Comparison of ENCODE assay signal across 8 cellular contexts in the genomic region with DNA sequence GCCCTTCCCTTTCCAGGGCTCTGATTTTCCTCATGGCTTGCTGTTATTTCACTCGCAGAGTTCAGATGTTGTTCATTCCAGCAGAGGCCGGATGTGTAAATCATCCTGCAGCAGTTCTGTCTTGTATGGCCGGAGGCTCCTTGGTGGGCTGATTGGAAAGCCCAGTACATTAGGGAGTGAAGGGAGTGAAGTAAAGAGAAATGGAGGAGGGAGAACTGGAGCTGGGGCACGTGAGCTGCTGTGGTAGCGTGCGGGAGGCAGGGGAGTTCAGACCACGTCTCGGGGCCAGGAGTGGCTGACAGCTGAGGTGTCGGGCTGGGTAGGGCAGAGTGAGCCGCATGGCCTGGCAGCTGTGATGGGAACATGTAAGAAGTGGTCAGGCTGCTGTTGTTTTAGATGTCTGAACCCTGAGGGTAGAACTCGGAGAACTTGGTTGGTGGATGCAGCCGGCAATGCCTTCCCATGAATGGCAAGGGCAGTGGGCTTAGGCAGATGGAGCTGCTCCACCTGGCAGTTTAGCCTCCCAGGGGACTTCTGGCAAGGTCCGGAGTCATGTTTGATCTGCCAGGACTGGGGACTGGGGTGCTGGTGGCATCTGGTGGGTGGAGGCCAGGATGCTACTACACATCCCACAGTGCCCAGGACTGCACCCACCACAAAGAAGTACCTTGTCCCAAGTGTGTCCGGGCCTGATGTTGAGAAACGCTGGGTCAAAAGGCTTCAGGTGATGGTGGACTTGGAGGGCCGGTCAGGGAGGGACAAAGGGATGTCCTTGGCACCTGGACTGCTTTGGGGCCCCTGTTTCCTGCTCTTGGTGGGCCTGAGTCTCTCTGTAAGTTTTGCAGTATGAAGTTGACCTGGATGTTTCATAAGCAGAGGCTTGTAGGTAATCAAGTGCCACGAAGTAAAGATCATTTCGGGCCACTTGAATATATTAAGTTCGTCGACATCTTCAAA. TPM values are rescaled to one million over a fixed set of nuclear protein-coding genes. Genes with fewer than 3 reads are reported as not detected.
A peak's percentile ranks its signal among the peaks of the same experiment; 100 is the strongest.
DNase-seq lines count a peak whose midpoint lies in the region; ATAC-seq and TF ChIP-seq lines count a peak whose summit lies in the region.

No MANE protein-coding gene starts in this region.

- H2AK5ac ChIP-seq in neuronal stem cell (ENCODE audit: low read depth, low read length), result peak overlapping the region; percentile 20

- no peak overlapping the region for H3K4ac ChIP-seq in neuronal stem cell (ENCODE audit: low read length)

- no peak overlapping the region for H3K9ac ChIP-seq in neuronal stem cell (ENCODE audit: low read depth, low read length, poor library complexity)

- no peak overlapping the region for H3K4me2 ChIP-seq in neuronal stem cell (ENCODE audit: insufficient read depth, low read length, poor library complexity, severe bottlenecking)

- no peak overlapping the region for H2BK15ac ChIP-seq in neuronal stem cell (ENCODE audit: low read length)

- peaks cover 41% of the 10 kb centered on the region for H3K4me1 ChIP-seq in BE2C
- H3K4me1 ChIP-seq in neuronal stem cell (ENCODE audit: control insufficient read depth in 2 of 2, insufficient read depth in 1 of 2, low read depth in 1 of 2, low read length in 2 of 2), result peaks cover 39 to 40% of the 10 kb centered on the region in 2 donors

- TF ChIP-seq CTCF in BE2C (IDR thresholded peaks at IDR 0.05; ENCODE audit: low read depth, low read length) (no peak), GM13976 (IDR thresholded peaks at IDR 0.05; ENCODE audit: borderline replicate concordance, control extremely low read depth, extremely low read depth, insufficient read depth, missing control alignments) (no peak)

- H4K91ac ChIP-seq in neuronal stem cell (ENCODE audit: low read depth, low read length, poor library complexity), result no peak overlapping the region

- no peak overlapping the region for H2BK12ac ChIP-seq in neuronal stem cell (ENCODE audit: low read length)

- no peak overlapping the region for H3K27ac ChIP-seq in neuronal stem cell (replicated peaks; ENCODE audit: low read length)

- H2BK5ac ChIP-seq in neuronal stem cell (ENCODE audit: low read length), result no peak overlapping the region

- peak; percentile 82 for DNase-seq in BE2C
- DNase-seq in RKO (ENCODE audit: low spot score), result peak; percentile 45
- DNase-seq in neuronal stem cell (ENCODE audit: low spot score), result no peak
- DNase-seq in stimulated activated CD4-positive, alpha-beta T cell treated with anti-CD3 and anti-CD28 coated beads, Interleukin-12 subunit alpha, Interleukin-12 subunit beta, amount 100 ng/mL, for 4 hours, result no peak
- no peak for DNase-seq in KBM-7
- DNase-seq in GM13976 (ENCODE audit: low spot score), result no peak

- H3K79me1 ChIP-seq in neuronal stem cell (ENCODE audit: low read depth, low read length), result peaks cover 35% of the 10 kb centered on the region

- no peaks in the 10 kb centered on the region for H3K36me3 ChIP-seq in BE2C
- H3K36me3 ChIP-seq in neuronal stem cell (replicated peaks in 1 of 2; ENCODE audit: control insufficient read depth in 2 of 2, insufficient read depth in 2 of 2, low read length in 2 of 2), result peaks cover 0 to 4% of the 10 kb centered on the region in 2 donors

- in situ Hi-C loops in KBM-7 (cut with MboI; ENCODE audit: low pct_unique_long_range_greater_than_20kb, low sequenced_read_pairs), result no loop called here
- in situ Hi-C loops in GM13976 (cut with MboI; ENCODE audit: low sequenced_read_pairs, unreplicated experiment), result no loop called here

- no CpG with 5 or more reads among the region's 20 CpGs for WGBS in neuronal stem cell (ENCODE audit: extremely low coverage in 2 of 2, insufficient read length in 2 of 2, insufficient replicate concordance in 1 of 2), 2 donors

- H3K14ac ChIP-seq in neuronal stem cell (ENCODE audit: low read length), result peak overlapping the region; percentile 58

- ATAC-seq in esophagus mucosa (peak; percentile 5), HG03025 (IDR thresholded peaks at IDR 0.05; ENCODE audit: low FRiP score, unreplicated experiment) (no peak)

- no peak overlapping the region for H2BK120ac ChIP-seq in neuronal stem cell (ENCODE audit: low read depth, low read length)

- no peak overlapping the region for H2AFZ ChIP-seq in neuronal stem cell (ENCODE audit: low read length)

- H3K23ac ChIP-seq in neuronal stem cell (ENCODE audit: low read depth, low read length, poor library complexity), result peak overlapping the region; percentile 80

- H3K27me3 ChIP-seq in BE2C (no peaks in the 10 kb centered on the region), neuronal stem cell (ENCODE audit: control insufficient read depth in 3 of 3, insufficient read depth in 3 of 3, low read depth in 1 of 3, low read length in 3 of 3) (no peaks in the 10 kb centered on the region)

- peak overlapping the region; percentile 67 for H3K18ac ChIP-seq in neuronal stem cell (ENCODE audit: low read length)

- H3K9me3 ChIP-seq in BE2C, result no peaks in the 10 kb centered on the region
- no peaks in the 10 kb centered on the region for H3K9me3 ChIP-seq in neuronal stem cell (replicated peaks in 1 of 2; ENCODE audit: control insufficient read depth in 2 of 2, insufficient read depth in 1 of 2, low read depth in 1 of 2, low read length in 2 of 2)

- H3K4me3 ChIP-seq in BE2C (ENCODE audit: low read depth, low read length) (peak overlapping the region; percentile 42), neuronal stem cell (ENCODE audit: low read length in 2 of 2) (peak overlapping the region in 1 of 2 donors; percentile 54)

- H4K8ac ChIP-seq in neuronal stem cell (ENCODE audit: low read depth, low read length), result peak overlapping the region; percentile 54

RNA-seq across cellular contexts. Expression of gene ASAP2, which starts 29.1 kb away (rescaled TPM):
- 3.6 TPM for polyA plus RNA-seq in BE2C (2012; ENCODE audit: insufficient read depth, insufficient read length, low read depth)
- total RNA-seq in esophagus mucosa, result 6.4 TPM
- 24.8 TPM for polyA plus RNA-seq in neuronal stem cell (2013, experiment 1 of 2)
- 26.3 TPM for polyA plus RNA-seq in neuronal stem cell (2013, experiment 2 of 2)

Comparison
In these comparisons a context has a peak if more than half of its experiments do, and no peak if none do; other contexts are left out.
1. DNase-seq: peak in BE2C (single experiment) and RKO (single experiment); none in neuronal stem cell (single experiment), stimulated activated CD4-positive, alpha-beta T cell treated with anti-CD3 and anti-CD28 coated beads, Interleukin-12 subunit alpha, Interleukin-12 subunit beta, amount 100 ng/mL, for 4 hours (single experiment), KBM-7 (single experiment) and GM13976 (single experiment).